In the genomic region with DNA sequence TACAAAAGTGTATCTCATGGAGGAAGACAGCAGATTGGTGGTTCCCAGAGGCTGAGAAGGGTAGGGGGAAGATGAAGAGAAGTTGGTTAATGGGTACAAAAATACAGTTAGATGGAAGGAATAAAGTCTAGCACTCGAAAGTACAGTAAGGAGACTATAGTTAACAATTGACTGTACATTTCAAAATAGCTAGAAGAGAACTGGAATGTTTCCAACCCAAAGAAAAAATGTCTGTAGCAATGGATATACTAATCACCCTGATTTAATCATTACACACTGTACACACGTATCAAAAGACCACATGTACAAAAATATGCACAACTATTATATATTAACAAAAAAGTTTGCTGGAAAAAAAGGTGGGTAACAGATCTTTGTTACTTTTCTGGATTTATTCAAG, we compare ENCODE assay signal across 33 cellular contexts. TPM values are rescaled to one million over a fixed set of nuclear protein-coding genes. Genes with fewer than 3 reads are reported as not detected.
"Had no signal": no experiment of that assay in that cellular context is flagged by ENCODE, and none has a peak within 500 bp of the region (broad histone marks: within the 10 kb centered on the region; RNA-seq: fewer than 3 reads in every experiment).

No MANE protein-coding gene starts in this region.

- ATAC-seq: activated CD8-positive, alpha-beta memory T cell treated with anti-CD3 and anti-CD28 coated beads, Interleukin-2, amount 10 ng/mL, durations not matched to agents 7 days and 5 days; activated naive CD8-positive, alpha-beta T cell treated with anti-CD3 and anti-CD28 coated beads, Interleukin-2, amount 50 U/mL, for 24 hours; K562 had no signal

- FAIRE-seq: bronchial epithelial cell, K562 had no signal

- DNase-seq: activated CD4-positive, alpha-beta memory T cell treated with anti-CD3 and anti-CD28 coated beads, Interleukin-2, amount 10 ng/mL, durations not matched to agents 7 days and 5 days; activated CD4-positive, alpha-beta T cell treated with anti-CD3 and anti-CD28 coated beads for 1 hour; activated CD4-positive, alpha-beta T cell treated with anti-CD3 and anti-CD28 coated beads for 48 hours; activated CD4-positive, CD25-positive, alpha-beta regulatory T cell; activated CD8-positive, alpha-beta memory T cell treated with anti-CD3 and anti-CD28 coated beads for 24 hours; activated CD8-positive, alpha-beta memory T cell treated with anti-CD3 and anti-CD28 coated beads, Interleukin-2, amount 10 ng/mL, durations not matched to agents 7 days and 5 days; activated CD8-positive, alpha-beta memory T cell treated with anti-CD3 and anti-CD28 coated beads, Interleukin-2, amount 50 U/mL, for 48 hours; activated effector memory CD4-positive, alpha-beta T cell treated with Interleukin-2 at 50 U/mL for 16 hours; activated naive CD4-positive, alpha-beta T cell treated with anti-CD3 and anti-CD28 coated beads, Interleukin-2, amount 10 ng/mL, durations not matched to agents 7 days and 5 days; activated naive CD8-positive, alpha-beta T cell treated with anti-CD3 and anti-CD28 coated beads, Interleukin-2, amount 50 U/mL, for 24 hours; activated T-cell treated with anti-CD3 and anti-CD28 coated beads, Interleukin-2, amount 50 U/mL, for 48 hours; anterior cingulate cortex; NCI-H1092 treated with DMSO at 0.1 percent for 48 hours; NCI-H1417; NCI-H146; NCI-H187; NCI-H2029 treated with DMSO at 0.1 percent for 48 hours; NCI-H2107; NCI-H2171; NCI-H510A; NCI-H526; NCI-H748 treated with DMSO at 0.1 percent for 48 hours; NK-92 treated with Interleukin-12 subunit alpha and Interleukin-12 subunit beta, amount 100 ng/mL, for 24 hours; PC-9; Right ventricle myocardium superior; SW 1271; T-helper 1 cell; T-helper 2 cell; T1000; WERI-Rb-1 had no signal

- H3K4me2 ChIP-seq: PC-9 had no signal

- H3K27ac ChIP-seq: PC-9, WERI-Rb-1 had no signal

- H3K4me3 ChIP-seq: K562, PC-9 had no signal

- H3K36me3 ChIP-seq: WERI-Rb-1 had no signal

RNA-seq across cellular contexts. Expression of a gene that starts 57.3 kb away (rescaled TPM):
- total RNA-seq: activated CD4-positive, alpha-beta memory T cell treated with anti-CD3 and anti-CD28 coated beads, Interleukin-2, amount 10 ng/mL, durations not matched to agents 7 days and 5 days; activated CD8-positive, alpha-beta memory T cell treated with anti-CD3 and anti-CD28 coated beads, Interleukin-2, amount 10 ng/mL, durations not matched to agents 7 days and 5 days; OCI-LY7 had no signal
